ENCODE assay signal across 23 cellular contexts in genomic region chr9:13532407-13532806, GRCh38.
DNase-seq lines count a peak whose midpoint lies in the region; ATAC-seq, FAIRE-seq and TF ChIP-seq lines count a peak whose summit lies in the region.
"Had no signal": no experiment of that assay in that cellular context is flagged by ENCODE, and none has a peak within 500 bp of the region (broad histone marks: within the 10 kb centered on the region; RNA-seq: fewer than 3 reads in every experiment).

No MANE protein-coding gene starts in this region.

- TF ChIP-seq RAD21 in HepG2 (CRISPR knock-in tag; IDR thresholded peaks at IDR 0.05): no peak

- TF ChIP-seq CTCF in right lobe of liver (IDR thresholded peaks at IDR 0.05) (no peak), HepG2 (CRISPR knock-in tag; IDR thresholded peaks at IDR 0.05) (no peak)

- POLR2A ChIA-PET in HepG2 (lab: Yijun Ruan, JAX): no interaction called here

- H2AFZ ChIP-seq in HepG2 (ENCODE audit: low read length): no peak overlapping the region

- H3K36me3 ChIP-seq in right lobe of liver (no peaks in the 10 kb centered on the region), HepG2 (replicated peaks in 1 of 2; ENCODE audit: control insufficient read depth in 1 of 2, insufficient read depth in 2 of 2, low read length in 2 of 2) (no peaks in the 10 kb centered on the region)

- no peaks in the 10 kb centered on the region for H3K9me3 ChIP-seq in right lobe of liver
- H3K9me3 ChIP-seq in HepG2 (ENCODE audit: low read length): no peaks in the 10 kb centered on the region
- H3K9me3 ChIP-seq: SK-N-SH had no signal

- no peaks in the 10 kb centered on the region for H3K79me2 ChIP-seq in HepG2 (ENCODE audit: insufficient read depth, low read length)

- H3K9ac ChIP-seq in HepG2 (ENCODE audit: insufficient read depth, low read depth, low read length): no peak overlapping the region
- H3K9ac ChIP-seq: SK-N-SH had no signal

- TF ChIP-seq POLR2A in right lobe of liver (IDR thresholded peaks at IDR 0.05) (no peak), HepG2 (IDR thresholded peaks at IDR 0.05; ENCODE audit: insufficient read depth in 1 of 2, low read depth in 2 of 2, low read length in 2 of 2) (no peak)

- no peak overlapping the region for H3K4me3 ChIP-seq in right lobe of liver
- no peak overlapping the region for H3K4me3 ChIP-seq in HepG2 (replicated peaks in 1 of 3; ENCODE audit: insufficient read depth in 1 of 3, low read depth in 2 of 3, low read length in 3 of 3)

- no TSS peak for BruUV-seq in HepG2 (replicated peaks; lab: Mats Ljungman, UMichigan)

- no peak for FAIRE-seq in HepG2 (lab: Jason Lieb, UNC)
- FAIRE-seq: A204.1 had no signal

- no peaks in the 10 kb centered on the region for H3K27me3 ChIP-seq in right lobe of liver
- H3K27me3 ChIP-seq in HepG2 (ENCODE audit: control insufficient read depth in 1 of 2, insufficient read depth in 2 of 2, low read length in 2 of 2): no peaks in the 10 kb centered on the region

- ATAC-seq in right lobe of liver: peak; percentile 22 to 80 (median 51)
- no peak for ATAC-seq in HepG2
- no peak for ATAC-seq in HG02973 (IDR thresholded peaks at IDR 0.05; ENCODE audit: unreplicated experiment)

- no peaks in the 10 kb centered on the region for H4K20me1 ChIP-seq in HepG2 (ENCODE audit: insufficient read depth, low read length)

- H3K4me2 ChIP-seq in HepG2 (ENCODE audit: low read depth, low read length): no peak overlapping the region
- H3K4me2 ChIP-seq: SK-N-SH had no signal

- H3K4me1 ChIP-seq in right lobe of liver (no peaks in the 10 kb centered on the region), HepG2 (ENCODE audit: insufficient read depth, low read length) (no peaks in the 10 kb centered on the region)

- 15% methylated on average over 2 of the region's 2 CpGs for WGBS in right lobe of liver (ENCODE audit: insufficient coverage, low coverage, low lambda C conversion rate, missing lambda C conversion rate)
- 4% methylated on average over 2 of the region's 2 CpGs for WGBS in HepG2 (ENCODE audit: low lambda C conversion rate)

- DNase-seq in right lobe of liver (no peak), HepG2 (ENCODE audit: low spot score) (no peak), dermis blood vessel endothelial cell (peak; percentile 81), lung microvascular endothelial cell (ENCODE audit: low read depth in 2 of 2) (peak; percentile 55 to 97), NCI-H1105 (lab: John Stamatoyannopoulos, UW) (no peak)
- DNase-seq in stimulated activated CD4-positive, alpha-beta T cell treated with anti-CD3 and anti-CD28 coated beads, Interleukin-4, amount 100 ng/mL, for 1 hour: no peak
- DNase-seq: H9; HFFc6; KBM-7; NCI-H1092; NCI-H146; NCI-H2081; NCI-H2171; NCI-H345; NCI-H524; NCI-H774; NK-92 treated with Interleukin-12 subunit alpha and Interleukin-12 subunit beta, amount 100 ng/mL, for 24 hours; SIG-M5; SK-N-SH had no signal

- intact Hi-C loops in right lobe of liver (cut with DNase I) (no loop called here), HepG2 (cut with micrococcal nuclease; ENCODE audit: unreplicated experiment) (no loop called here)

- CTCF ChIA-PET in HepG2 (lab: Yijun Ruan, JAX; ENCODE audit: low intra/inter-chr PET ratio, low total read pairs): no interaction called here

- in situ Hi-C loops in HepG2 (cut with HindIII; ENCODE audit: extremely low pct_ligation_motif_present, low pct_unique_long_range_greater_than_20kb): no loop called here

- TF ChIP-seq EP300 in HepG2 (IDR thresholded peaks at IDR 0.05; ENCODE audit: low read depth in 2 of 2, low read length in 2 of 2) (no peak), HepG2 (CRISPR knock-in tag; IDR thresholded peaks at IDR 0.05; ENCODE audit: borderline replicate concordance) (no peak)

- H3K27ac ChIP-seq in right lobe of liver (no peak overlapping the region), HepG2 (ENCODE audit: extremely low read length, insufficient read depth, low read length) (no peak overlapping the region)
- H3K27ac ChIP-seq: HL-60, RWPE1 had no signal

TF ChIP-seq in HepG2, 621 proteins besides CTCF, POLR2A, EP300 and RAD21:
- TF ChIP-seq MED8 (CRISPR knock-in tag; IDR thresholded peaks at IDR 0.05; ENCODE audit: insufficient replicate concordance): no peak
- TF ChIP-seq PRPF4 (IDR thresholded peaks at IDR 0.05; ENCODE audit: low read depth, low read length, poor library complexity, severe bottlenecking): no peak
- TF ChIP-seq ZSCAN29 (CRISPR knock-in tag; conservative IDR thresholded peaks at IDR 0.05): no peak
- TF ChIP-seq FOSL1 (CRISPR knock-in tag; IDR thresholded peaks at IDR 0.05; ENCODE audit: borderline replicate concordance): no peak
- no peak for TF ChIP-seq ZNF432 (CRISPR knock-in tag; IDR thresholded peaks at IDR 0.05; ENCODE audit: borderline replicate concordance)
- no peak for TF ChIP-seq FOXK2 (IDR thresholded peaks at IDR 0.05)
- no peak for TF ChIP-seq ONECUT2 (CRISPR knock-in tag; IDR thresholded peaks at IDR 0.05)
- TF ChIP-seq ZNF749 (CRISPR knock-in tag; IDR thresholded peaks at IDR 0.05; ENCODE audit: borderline replicate concordance): no peak
- TF ChIP-seq SNRNP70 (IDR thresholded peaks at IDR 0.05; ENCODE audit: low read depth, low read length): no peak
- TF ChIP-seq PHF21A (CRISPR knock-in tag; IDR thresholded peaks at IDR 0.05): no peak
- TF ChIP-seq ZFYVE20 (CRISPR knock-in tag; IDR thresholded peaks at IDR 0.05; ENCODE audit: borderline replicate concordance, low read depth): no peak
- no peak for TF ChIP-seq RNF219 (CRISPR knock-in tag; IDR thresholded peaks at IDR 0.05)
- no peak for TF ChIP-seq ZNF740 (CRISPR knock-in tag; IDR thresholded peaks at IDR 0.05)
- TF ChIP-seq ZBTB44 (CRISPR knock-in tag; IDR thresholded peaks at IDR 0.05): no peak
- no peak for TF ChIP-seq YEATS4 (CRISPR knock-in tag; IDR thresholded peaks at IDR 0.05; ENCODE audit: borderline replicate concordance)
- TF ChIP-seq ZNF777 (CRISPR knock-in tag; IDR thresholded peaks at IDR 0.05): no peak
- no peak for TF ChIP-seq HMGA1 (CRISPR knock-in tag; conservative IDR thresholded peaks at IDR 0.05)
- no peak for TF ChIP-seq THYN1 (CRISPR knock-in tag; IDR thresholded peaks at IDR 0.05; ENCODE audit: borderline replicate concordance, low read depth)
- TF ChIP-seq HINFP (CRISPR knock-in tag; IDR thresholded peaks at IDR 0.05; ENCODE audit: low read depth): no peak
- no peak for TF ChIP-seq ZNF33A (CRISPR knock-in tag; IDR thresholded peaks at IDR 0.05; ENCODE audit: borderline replicate concordance)

Comparison
In these comparisons a context has a peak if more than half of its experiments do, and no peak if none do; other contexts are left out.
1. ATAC-seq: peak in right lobe of liver (4 of 4); none in HepG2 (single experiment) and HG02973 (single experiment).
2. DNase-seq: peak in dermis blood vessel endothelial cell (single experiment) and lung microvascular endothelial cell (2 of 2); none in right lobe of liver (0 of 3), HepG2 (single experiment), stimulated activated CD4-positive, alpha-beta T cell treated with anti-CD3 and anti-CD28 coated beads, Interleukin-4, amount 100 ng/mL, for 1 hour (single experiment) and NCI-H1105 (single experiment).